In genomic region chrX:121456315-121456714, GRCh38 we compare ENCODE assay signal across 10 cellular contexts.
A peak's percentile ranks its signal among the peaks of the same experiment; 100 is the strongest.
DNase-seq lines count a peak whose midpoint lies in the region; ATAC-seq, FAIRE-seq and TF ChIP-seq lines count a peak whose summit lies in the region.
"Had no signal": no experiment of that assay in that cellular context is flagged by ENCODE, and none has a peak within 500 bp of the region (broad histone marks: within the 10 kb centered on the region; RNA-seq: fewer than 3 reads in every experiment).

No MANE protein-coding gene starts in this region.

- H3K27ac Mint-ChIP-seq in activated naive CD4-positive, alpha-beta T cell treated with anti-CD3 and anti-CD28 coated beads, Interleukin-2, amount 50 U/mL, for 72 hours: no peak overlapping the region
- H3K27ac Mint-ChIP-seq in mesothelial cell of epicardium: no peak overlapping the region
- H3K27ac Mint-ChIP-seq: activated T-cell treated with anti-CD3 and anti-CD28 coated beads, Interleukin-2, amount 50 U/mL, for 24 hours had no signal

- no peaks in the 10 kb centered on the region for H3K4me1 Mint-ChIP-seq in mesothelial cell of epicardium

- DNase-seq in GM12891 (ENCODE audit: insufficient read length, low spot score) (no peak), glomerular visceral epithelial cell (ENCODE audit: extremely low spot score) (no peak), H7 (no peak), mesothelial cell of epicardium (ENCODE audit: low spot score in 2 of 2, unreplicated experiment in 2 of 2) (no peak)
- no peak for DNase-seq in activated naive CD4-positive, alpha-beta T cell treated with anti-CD3 and anti-CD28 coated beads, Interleukin-2, amount 50 U/mL, for 72 hours (ENCODE audit: low spot score in 2 of 2)
- DNase-seq: activated T-cell treated with anti-CD3 and anti-CD28 coated beads, Interleukin-2, amount 50 U/mL, for 24 hours; retina had no signal

- ATAC-seq in GM19467 (IDR thresholded peaks at IDR 0.05; ENCODE audit: unreplicated experiment) (peak; percentile 86), HG02885 (IDR thresholded peaks at IDR 0.05; ENCODE audit: poor library complexity, unreplicated experiment) (peak; percentile 94), HG03565 (IDR thresholded peaks at IDR 0.05; ENCODE audit: unreplicated experiment) (peak; percentile 91)
- ATAC-seq in activated naive CD4-positive, alpha-beta T cell treated with anti-CD3 and anti-CD28 coated beads, Interleukin-2, amount 50 U/mL, for 72 hours: no peak

- no peak for TF ChIP-seq POLR2A in GM12891 (IDR thresholded peaks at IDR 0.05; ENCODE audit: low read depth, low read length)

- no peaks in the 10 kb centered on the region for H3K36me3 ChIP-seq in H7 (replicated peaks; ENCODE audit: control insufficient read depth, insufficient read depth, low read length)

- H3K27me3 Mint-ChIP-seq in mesothelial cell of epicardium (ENCODE audit: low read depth): no peaks in the 10 kb centered on the region
- H3K27me3 Mint-ChIP-seq: activated T-cell treated with anti-CD3 and anti-CD28 coated beads, Interleukin-2, amount 50 U/mL, for 24 hours had no signal

- FAIRE-seq in GM12891 (lab: Jason Lieb, UNC): peak; percentile 73

- TF ChIP-seq CTCF in mesothelial cell of epicardium (IDR thresholded peaks at IDR 0.05; ENCODE audit: unreplicated experiment): no peak

- no peaks in the 10 kb centered on the region for H3K9me3 Mint-ChIP-seq in activated naive CD4-positive, alpha-beta T cell treated with anti-CD3 and anti-CD28 coated beads, Interleukin-2, amount 50 U/mL, for 72 hours
- peaks cover 30% of the 10 kb centered on the region for H3K9me3 Mint-ChIP-seq in mesothelial cell of epicardium
- H3K9me3 Mint-ChIP-seq: activated T-cell treated with anti-CD3 and anti-CD28 coated beads, Interleukin-2, amount 50 U/mL, for 24 hours had no signal

- H3K4me3 ChIP-seq in H7 (ENCODE audit: insufficient read depth, low read depth, low read length): no peak overlapping the region

- H3K4me3 Mint-ChIP-seq in mesothelial cell of epicardium: no peak overlapping the region
- H3K4me3 Mint-ChIP-seq: activated T-cell treated with anti-CD3 and anti-CD28 coated beads, Interleukin-2, amount 50 U/mL, for 24 hours had no signal

- H3K36me3 Mint-ChIP-seq in activated naive CD4-positive, alpha-beta T cell treated with anti-CD3 and anti-CD28 coated beads, Interleukin-2, amount 50 U/mL, for 72 hours: no peaks in the 10 kb centered on the region
- no peaks in the 10 kb centered on the region for H3K36me3 Mint-ChIP-seq in mesothelial cell of epicardium

- H3K27me3 ChIP-seq in H7 (ENCODE audit: control insufficient read depth, insufficient read depth, low read length): no peaks in the 10 kb centered on the region

TF ChIP-seq in GM12891, 5 proteins besides CTCF, POLR2A, EP300 and RAD21:
- TF ChIP-seq POU2F2 (IDR thresholded peaks at IDR 0.05; ENCODE audit: low read depth, low read length) (no peak), SPI1 (IDR thresholded peaks at IDR 0.05; ENCODE audit: low read depth, low read length) (peak; percentile 17; the same call in 1 of the 2 replicates)

Comparison
In these comparisons a context has a peak if more than half of its experiments do, and no peak if none do; other contexts are left out.
1. ATAC-seq: peak in GM19467 (single experiment), HG02885 (single experiment) and HG03565 (single experiment); none in activated naive CD4-positive, alpha-beta T cell treated with anti-CD3 and anti-CD28 coated beads, Interleukin-2, amount 50 U/mL, for 72 hours (0 of 2).